17 cellular contexts compared by ENCODE assay signal in the genomic region with DNA sequence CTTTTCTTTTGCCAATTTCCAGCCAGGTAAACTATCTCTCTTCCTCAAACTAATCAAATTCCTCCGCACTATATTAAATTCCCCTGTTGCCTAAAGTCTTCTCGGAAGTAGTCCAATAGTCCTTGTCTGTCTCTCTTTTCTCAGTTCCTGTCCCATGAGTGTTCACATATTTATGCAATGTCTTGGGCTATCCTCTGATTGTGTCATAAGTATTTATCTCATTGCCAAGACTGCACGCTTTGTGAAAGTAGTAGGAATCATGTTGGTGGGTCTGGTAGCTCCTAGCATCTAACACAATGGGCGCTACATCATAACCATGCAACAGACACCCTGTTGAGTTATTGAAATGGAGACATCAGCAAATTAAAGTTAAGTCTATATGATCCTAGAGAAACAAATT. TPM values are rescaled to one million over a fixed set of nuclear protein-coding genes. Genes with fewer than 3 reads are reported as not detected.
"Had no signal": no experiment of that assay in that cellular context is flagged by ENCODE, and none has a peak within 500 bp of the region (broad histone marks: within the 10 kb centered on the region; RNA-seq: fewer than 3 reads in every experiment).

No MANE protein-coding gene starts in this region.

- H3K27me3 ChIP-seq: adrenal gland, gastrocnemius medialis, ovary had no signal

- H3K9me3 ChIP-seq: adrenal gland, esophagus muscularis mucosa, gastrocnemius medialis, heart right ventricle, ovary had no signal

- H3K4me3 ChIP-seq: adrenal gland, esophagus muscularis mucosa, gastrocnemius medialis, heart right ventricle, ovary had no signal

- H3K4me1 ChIP-seq: adrenal gland, esophagus muscularis mucosa had no signal

- H3K27ac ChIP-seq: adrenal gland, esophagus muscularis mucosa, gastrocnemius medialis, heart right ventricle, ovary had no signal

- DNase-seq: activated B cell treated with CpG ODN at 0.5 μM for 24 hours; activated CD4-positive, alpha-beta T cell treated with anti-CD3 and anti-CD28 coated beads, Interleukin-2, amount 10 ng/mL, durations not matched to agents 24 days and 14 days; activated naive CD4-positive, alpha-beta T cell treated with anti-CD3 and anti-CD28 coated beads, Interleukin-2, amount 10 ng/mL, durations not matched to agents 7 days and 5 days; adrenal gland; gastrocnemius medialis; heart right ventricle; left ventricle myocardium superior; mesenchymal stem cell; ovary; stimulated activated CD4-positive, alpha-beta T cell treated with anti-CD3 and anti-CD28 coated beads, Interleukin-15, amount 100 ng/mL, for 24 hours; stimulated activated CD4-positive, alpha-beta T cell treated with anti-CD3 and anti-CD28 coated beads, Interleukin-4, amount 100 ng/mL, for 24 hours; T-helper 17 cell had no signal

- ATAC-seq: gastrocnemius medialis, heart right ventricle, left ventricle myocardium superior, T-helper 17 cell had no signal

- H3K36me3 ChIP-seq: adrenal gland, esophagus muscularis mucosa, gastrocnemius medialis, heart right ventricle, ovary had no signal

RNA-seq across cellular contexts. Expression of a gene that starts 59.9 kb away (rescaled TPM):
- total RNA-seq: activated B cell treated with CpG ODN at 0.5 μM for 24 hours; activated CD4-positive, alpha-beta T cell treated with anti-CD3 and anti-CD28 coated beads, Interleukin-2, amount 10 ng/mL, durations not matched to agents 24 days and 14 days; activated CD8-positive, alpha-beta memory T cell treated with anti-CD3 and anti-CD28 coated beads for 36 hours; activated T-helper 2 cell treated with anti-CD3 and anti-CD28 coated beads, Interferon-gamma antibody, Interleukin-2, Interleukin-4, amounts not matched to agents 10 μg/mL and 5 μg/mL and 100 μg/mL, durations not matched to agents 14 hours and 24 hours and 36 hours; gastrocnemius medialis; left ventricle myocardium superior; T-helper 17 cell; ureter had no signal
- polyA plus RNA-seq: keratinocyte, ovary had no signal
